In the genomic region with DNA sequence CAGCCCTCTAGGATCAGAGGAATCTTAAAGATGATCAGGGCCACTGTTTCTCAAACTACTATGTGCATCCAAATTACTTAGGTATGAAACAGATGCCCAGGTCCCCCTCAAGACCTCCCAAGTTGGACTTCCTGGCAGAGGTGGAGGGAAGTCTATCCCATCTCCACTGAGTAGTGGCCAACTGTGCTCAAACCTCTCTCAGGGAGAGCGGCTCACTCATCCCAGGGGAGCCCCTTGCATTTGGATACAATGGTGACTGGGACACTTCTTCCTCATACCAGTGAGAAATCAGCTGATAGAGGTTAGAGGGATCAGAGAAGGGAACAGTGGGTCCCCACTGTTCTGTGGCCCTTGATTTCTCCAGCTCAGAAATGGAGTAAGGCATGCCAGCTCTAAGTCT, we compare ENCODE assay signal across 1 cellular context.
TF ChIP-seq lines count a peak whose summit lies in the region.

No MANE protein-coding gene starts in this region.

TF ChIP-seq in K562, 482 proteins besides CTCF, POLR2A, EP300 and RAD21:
- TF ChIP-seq NR4A1 (CRISPR knock-in tag; IDR thresholded peaks at IDR 0.05) (no peak), NR4A1 (tag; IDR thresholded peaks at IDR 0.05) (0 out of 2 replicates have a peak, but pooled peaks have one; percentile 62), GABPB1 (CRISPR knock-in tag; IDR thresholded peaks at IDR 0.05) (no peak)
